Comparison of ENCODE assay signal across 15 cellular contexts in the genomic region with DNA sequence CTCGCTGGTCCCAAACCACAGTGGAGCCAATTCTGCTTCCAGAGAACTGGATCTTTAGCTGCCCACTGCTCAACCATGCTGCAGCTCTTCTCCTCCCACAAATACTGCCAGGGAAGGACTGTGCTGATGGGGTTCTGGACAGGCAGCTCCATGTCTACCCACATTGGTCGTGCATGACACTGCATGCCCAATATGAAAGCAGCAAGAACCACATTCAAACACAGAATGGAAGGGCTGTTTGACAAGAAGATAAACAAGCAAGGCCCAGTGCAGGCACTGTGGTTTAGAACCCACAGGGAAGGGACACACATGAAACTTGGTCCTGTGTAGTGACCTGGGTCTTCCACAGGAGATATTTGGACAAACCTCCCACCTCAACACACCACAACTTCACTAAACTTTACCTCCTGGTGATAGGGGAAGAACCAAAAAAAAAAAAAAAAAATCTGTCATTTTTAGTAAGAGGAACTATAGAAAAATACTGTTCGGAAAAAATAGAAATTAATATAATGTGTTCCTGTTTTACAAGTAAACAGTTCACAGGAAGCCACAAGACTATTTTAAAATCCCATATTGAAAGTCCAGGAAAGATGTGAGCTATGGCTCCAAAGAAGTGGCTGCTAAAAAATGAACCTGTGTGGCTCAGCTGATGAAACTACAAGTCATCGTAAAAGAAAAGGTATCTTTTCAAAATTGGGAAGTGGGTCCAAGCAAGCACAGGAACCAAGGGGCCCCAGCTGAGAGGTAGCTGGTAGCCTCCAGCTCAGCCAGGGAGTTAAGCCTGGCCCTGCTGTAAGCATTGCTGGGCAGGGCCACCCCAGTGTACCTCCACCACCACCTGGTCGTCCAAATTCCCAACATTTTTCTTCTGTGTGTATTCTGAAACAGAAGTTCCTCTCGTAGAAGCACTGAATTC.
"Had no signal": no experiment of that assay in that cellular context is flagged by ENCODE, and none has a peak within 500 bp of the region (broad histone marks: within the 10 kb centered on the region; RNA-seq: fewer than 3 reads in every experiment).

No MANE protein-coding gene starts in this region.

- H3K27ac Mint-ChIP-seq: naive thymus-derived CD4-positive, alpha-beta T cell; T-helper 2 cell treated with Interferon-gamma antibody and Interleukin-4, amounts not matched to agents 5 μg/mL and 100 μg/mL, for 36 hours had no signal

- ATAC-seq: naive thymus-derived CD4-positive, alpha-beta T cell had no signal

- H3K27ac ChIP-seq: parathyroid adenoma, sigmoid colon, thyroid gland had no signal

- H3K79me2 ChIP-seq: parathyroid adenoma had no signal

- H3K27me3 ChIP-seq: sigmoid colon, spleen, thyroid gland had no signal

- H3K4me3 Mint-ChIP-seq: naive thymus-derived CD4-positive, alpha-beta T cell; T-helper 2 cell treated with Interferon-gamma antibody and Interleukin-4, amounts not matched to agents 5 μg/mL and 100 μg/mL, for 36 hours had no signal

- H3K36me3 ChIP-seq: sigmoid colon, spleen, thyroid gland had no signal

- H3K4me3 ChIP-seq: sigmoid colon, spleen, thyroid gland had no signal

- DNase-seq: activated CD4-positive, alpha-beta T cell treated with anti-CD3 and anti-CD28 coated beads, Interleukin-2, amount 50 U/mL, for 4 hours; activated CD4-positive, CD25-positive, alpha-beta regulatory T cell treated with anti-CD3 and anti-CD28 coated beads, Interleukin-2, amount 50 U/mL, for 72 hours; activated naive CD4-positive, alpha-beta T cell treated with Interleukin-2 at 50 U/mL for 16 hours; activated T-cell treated with anti-CD3 and anti-CD28 coated beads for 4 hours; anterior cingulate cortex; cerebellar nuclear complex; effector CD8-positive, alpha-beta T cell; foreskin fibroblast; glutamatergic neuron; naive thymus-derived CD4-positive, alpha-beta T cell; sigmoid colon; spleen; thyroid gland had no signal

- H3K9me3 Mint-ChIP-seq: T-helper 2 cell treated with Interferon-gamma antibody and Interleukin-4, amounts not matched to agents 5 μg/mL and 100 μg/mL, for 36 hours had no signal

- H3K9me3 ChIP-seq: thyroid gland had no signal

- H3K4me1 ChIP-seq: parathyroid adenoma, sigmoid colon, thyroid gland had no signal

- H3K9ac ChIP-seq: parathyroid adenoma had no signal

- H2AFZ ChIP-seq: parathyroid adenoma had no signal
